11 cellular contexts compared by ENCODE assay signal in genomic region chr15:90106522-90107117, GRCh38. TPM values are rescaled to one million over a fixed set of nuclear protein-coding genes. Genes with fewer than 3 reads are reported as not detected.
DNase-seq lines count a peak whose midpoint lies in the region; ATAC-seq and TF ChIP-seq lines count a peak whose summit lies in the region.
"Had no signal": no experiment of that assay in that cellular context is flagged by ENCODE, and none has a peak within 500 bp of the region (broad histone marks: within the 10 kb centered on the region; RNA-seq: fewer than 3 reads in every experiment).

No MANE protein-coding gene starts in this region.

- in situ Hi-C loops in mammary epithelial cell (cut with MboI; ENCODE audit: low sequenced_read_pairs in 2 of 2): no loop called here

- ATAC-seq in GM21576 (IDR thresholded peaks at IDR 0.05; ENCODE audit: unreplicated experiment): no peak
- no peak for ATAC-seq in HG02623 (IDR thresholded peaks at IDR 0.05; ENCODE audit: unreplicated experiment)

- no peaks in the 10 kb centered on the region for H3K79me2 ChIP-seq in ACC112 (ENCODE audit: control insufficient read depth, insufficient read depth, low read length, unreplicated experiment)
- no peaks in the 10 kb centered on the region for H3K79me2 ChIP-seq in mammary epithelial cell (ENCODE audit: insufficient read depth, low read length)

- no peak overlapping the region for H3K27ac ChIP-seq in ACC112 (ENCODE audit: low read depth, low read length)
- H3K27ac ChIP-seq in mammary epithelial cell (ENCODE audit: insufficient read depth, low read depth, low read length): no peak overlapping the region

- CTCF ChIA-PET in mammary epithelial cell (lab: Charles Lee; ENCODE audit: low non-redundant PET): no interaction called here

- H3K4me3 ChIP-seq in ACC112 (ENCODE audit: low read depth, low read length): no peak overlapping the region
- H3K4me3 ChIP-seq in mammary epithelial cell (replicated peaks in 1 of 3; ENCODE audit: insufficient read depth in 1 of 3, low read depth in 2 of 3, low read length in 3 of 3): no peak overlapping the region

- no peaks in the 10 kb centered on the region for H3K9me3 ChIP-seq in mammary epithelial cell (replicated peaks; ENCODE audit: insufficient read depth, low read length)
- H3K9me3 ChIP-seq: Caco-2 had no signal

- no peak overlapping the region for H3K9ac ChIP-seq in mammary epithelial cell (ENCODE audit: insufficient read depth, low read length)

- H3K36me3 ChIP-seq in ACC112 (ENCODE audit: insufficient read depth, low read length) (no peaks in the 10 kb centered on the region), mammary epithelial cell (ENCODE audit: insufficient read depth, low read length) (no peaks in the 10 kb centered on the region)

- H3K4me1 ChIP-seq in ACC112 (ENCODE audit: control insufficient read depth, insufficient read depth, low read length, unreplicated experiment) (peaks cover 10% of the 10 kb centered on the region), mammary epithelial cell (ENCODE audit: insufficient read depth, low read length) (peaks cover 12% of the 10 kb centered on the region)

- peak overlapping the region; percentile 52 for H3K4me2 ChIP-seq in mammary epithelial cell (ENCODE audit: insufficient read depth, low read depth, low read length)

- H2AFZ ChIP-seq in ACC112 (ENCODE audit: low read length, unreplicated experiment) (peak overlapping the region; percentile 42), mammary epithelial cell (ENCODE audit: low read depth, low read length) (peak overlapping the region; percentile 84)

- WGBS in mammary epithelial cell (ENCODE audit: low coverage, missing lambda C conversion rate): 7% methylated on average over 6 of the region's 7 CpGs

- BruUV-seq in mammary epithelial cell (replicated peaks; lab: Mats Ljungman, UMichigan): no TSS peak

- H3K27me3 ChIP-seq in ACC112 (ENCODE audit: insufficient read depth, low read length) (no peaks in the 10 kb centered on the region), mammary epithelial cell (ENCODE audit: insufficient read depth, low read length) (no peaks in the 10 kb centered on the region)

- TF ChIP-seq CTCF in mammary epithelial cell (conservative IDR thresholded peaks at IDR 0.05 in 1 of 2, IDR thresholded peaks at IDR 0.05 in 1 of 2; ENCODE audit: extremely low read depth in 1 of 2, insufficient read depth in 1 of 2, low read depth in 1 of 2, low read length in 2 of 2): no peak

- H4K20me1 ChIP-seq in mammary epithelial cell (ENCODE audit: insufficient read depth, low read length): no peaks in the 10 kb centered on the region

- dilution Hi-C loops in mammary epithelial cell (cut with HindIII; ENCODE audit: low sequenced_read_pairs): no loop called here

- intact Hi-C loops in mammary epithelial cell (cut with micrococcal nuclease): no loop called here

- DNase-seq in LHCN-M2 (ENCODE audit: low read depth): peak; percentile 62
- DNase-seq in mammary epithelial cell: peak; percentile 68
- DNase-seq in kidney tubule cell (ENCODE audit: low spot score): peak; percentile 60
- DNase-seq in stimulated activated CD8-positive, alpha-beta memory T cell treated with anti-CD3 and anti-CD28 coated beads, Interleukin-4, amount 100 ng/mL, for 48 hours: no peak
- no peak for DNase-seq in mesenteric fat pad (ENCODE audit: low spot score)
- DNase-seq: Caco-2, naive B cell, RPMI8226 had no signal

RNA-seq across cellular contexts. Expression of gene IDH2, which starts 4.4 kb away (rescaled TPM):
- total RNA-seq in LHCN-M2 (2014; rRNA removed) (62.7 and 70.3 TPM in 2 replicates), mammary epithelial cell (10 to 100 TPM; 16.4 to 39.5 TPM), mesenteric fat pad (56.1 TPM)
- 88.9 TPM for polyA plus RNA-seq in LHCN-M2 (2012)
- 41.3 TPM for polyA plus RNA-seq in mammary epithelial cell
- 31.6 TPM for polyA minus RNA-seq in mammary epithelial cell

Comparison
In these comparisons a context has a peak if more than half of its experiments do, and no peak if none do; other contexts are left out.
1. DNase-seq: peak in LHCN-M2 (single experiment), mammary epithelial cell (single experiment) and kidney tubule cell (single experiment); none in stimulated activated CD8-positive, alpha-beta memory T cell treated with anti-CD3 and anti-CD28 coated beads, Interleukin-4, amount 100 ng/mL, for 48 hours (single experiment) and mesenteric fat pad (single experiment).